Comparison of ENCODE assay signal across 9 cellular contexts in the genomic region with DNA sequence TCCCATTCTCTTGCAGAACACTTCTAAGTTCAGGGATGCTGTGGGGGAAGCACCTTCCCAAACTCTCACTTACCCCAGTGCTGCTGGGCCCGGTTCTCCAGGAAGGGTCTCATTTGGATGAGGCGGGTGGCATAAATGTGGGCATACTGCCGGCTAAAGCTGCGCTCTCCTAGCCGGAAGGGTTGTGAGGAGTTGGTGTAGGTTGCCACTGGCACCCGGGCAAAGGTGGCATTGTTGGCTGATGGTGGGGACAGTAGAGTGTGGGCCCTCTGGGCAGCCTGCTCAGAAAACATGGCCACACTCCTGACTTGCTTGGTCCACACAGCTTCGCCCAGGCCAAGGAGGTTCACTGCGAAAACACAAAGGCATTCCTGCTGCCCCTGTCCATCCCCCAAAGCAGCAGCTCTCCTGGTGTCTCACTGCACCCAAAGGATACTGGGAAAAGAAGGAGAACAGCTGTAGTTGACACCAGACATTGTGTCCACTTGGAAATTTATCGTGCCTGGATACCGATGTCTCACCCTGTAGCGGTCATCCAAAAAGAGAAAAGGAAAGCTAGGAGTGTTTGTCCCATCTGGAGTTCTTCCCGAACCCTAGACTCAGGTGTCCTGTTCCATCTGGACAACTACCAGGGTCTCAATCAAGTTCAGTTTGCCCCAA. TPM values are rescaled to one million over a fixed set of nuclear protein-coding genes. Genes with fewer than 3 reads are reported as not detected.
DNase-seq lines count a peak whose midpoint lies in the region; ATAC-seq, FAIRE-seq and TF ChIP-seq lines count a peak whose summit lies in the region.
"Had no signal": no experiment of that assay in that cellular context is flagged by ENCODE, and none has a peak within 500 bp of the region (broad histone marks: within the 10 kb centered on the region; RNA-seq: fewer than 3 reads in every experiment).

No MANE protein-coding gene starts in this region.

- H4K20me1 ChIP-seq in GM23248 (ENCODE audit: insufficient read depth), result no peaks in the 10 kb centered on the region

- TF ChIP-seq EP300 in A549 (IDR thresholded peaks at IDR 0.05), result no peak

- H3K4me1 ChIP-seq in A549 (peaks cover 16% of the 10 kb centered on the region), GM23248 (ENCODE audit: insufficient read depth) (peaks cover 10% of the 10 kb centered on the region; the same call in 1 of the 2 replicates)

- H3K9me3 ChIP-seq in A549 (no peaks in the 10 kb centered on the region), GM23248 (ENCODE audit: low read depth) (no peaks in the 10 kb centered on the region)

- peaks cover 36% of the 10 kb centered on the region for H3K36me3 Mint-ChIP-seq in activated CD8-positive, alpha-beta T cell treated with anti-CD3 and anti-CD28 coated beads, Interleukin-2, amount 10 ng/mL, durations not matched to agents 7 days and 5 days (ENCODE audit: low read depth)
- H3K36me3 Mint-ChIP-seq in mesothelial cell of epicardium, result peaks cover 24% of the 10 kb centered on the region

- H3K4me3 ChIP-seq in A549 (0 out of 3 replicates have a peak overlapping the region, but pooled peaks have one; percentile 82), GM23248 (peak overlapping the region; percentile 84)

- H3F3A ChIP-seq in GM23248 (ENCODE audit: insufficient read depth), result no peaks in the 10 kb centered on the region

- H3K79me2 ChIP-seq in GM23248 (ENCODE audit: insufficient read depth), result peaks cover 37% of the 10 kb centered on the region

- TF ChIP-seq POLR2A in A549 (IDR thresholded peaks at IDR 0.05; ENCODE audit: low read length), result no peak

- in situ Hi-C loops in GM23248 (cut with MboI), result no loop called here

- no peaks in the 10 kb centered on the region for H3K9me2 ChIP-seq in GM23248 (ENCODE audit: insufficient read depth)

- H2AFZ ChIP-seq in GM23248, result no peak overlapping the region

- H3K4me1 Mint-ChIP-seq in activated CD8-positive, alpha-beta T cell treated with anti-CD3 and anti-CD28 coated beads, Interleukin-2, amount 10 ng/mL, durations not matched to agents 7 days and 5 days (ENCODE audit: low read depth), result peaks cover 37% of the 10 kb centered on the region
- H3K4me1 Mint-ChIP-seq in mesothelial cell of epicardium, result peaks cover 19% of the 10 kb centered on the region

- H3K27ac ChIP-seq in A549 (peak overlapping the region in 1 of 2 experiments; percentile 94; a peak in 1 of 6 replicates), GM23248 (no peak overlapping the region)

- CTCF ChIA-PET in A549 (lab: Yijun Ruan, JAX), result interaction anchor here (1.7 kb wide), 1 partner anchor 74 kb away, joined by 7 read pairs; no protein-coding TSS in a partner anchor
- CTCF ChIA-PET in activated CD8-positive, alpha-beta T cell treated with anti-CD3 and anti-CD28 coated beads, Interleukin-2, amount 10 ng/mL, durations not matched to agents 7 days and 5 days (lab: Charles Lee), result interaction anchor here (1.1 to 1.6 kb wide), 6 partner anchors 9 to 41 kb away, joined by 3 to 6 read pairs (median 5); no protein-coding TSS in a partner anchor

- no peaks in the 10 kb centered on the region for H3K9me3 Mint-ChIP-seq in activated CD8-positive, alpha-beta T cell treated with anti-CD3 and anti-CD28 coated beads, Interleukin-2, amount 10 ng/mL, durations not matched to agents 7 days and 5 days (ENCODE audit: insufficient read depth)
- peaks cover 4% of the 10 kb centered on the region for H3K9me3 Mint-ChIP-seq in mesothelial cell of epicardium

- peak overlapping the region; percentile 80 for H3K4me2 ChIP-seq in A549
- H3K4me2 ChIP-seq in GM23248 (ENCODE audit: unreplicated experiment), result peak overlapping the region; percentile 94

- FAIRE-seq in A549 (lab: Jason Lieb, UNC), result no peak

- peak overlapping the region; percentile 95 for H3K9ac ChIP-seq in GM23248

- peaks cover 4% of the 10 kb centered on the region; the same call in 1 of the 2 replicates for H3K36me3 ChIP-seq in GM23248 (ENCODE audit: low read depth)

- TF ChIP-seq CTCF in A549 (IDR thresholded peaks at IDR 0.05) (no peak), mesothelial cell of epicardium (IDR thresholded peaks at IDR 0.05; ENCODE audit: unreplicated experiment) (no peak)

- H3K27me3 ChIP-seq in GM23248 (replicated peaks; ENCODE audit: insufficient read depth), result no peaks in the 10 kb centered on the region

- no peak for DNase-seq in A549 (ENCODE audit: low read depth in 1 of 2, low spot score in 1 of 2)
- DNase-seq in GM23248, result no peak
- DNase-seq in activated CD8-positive, alpha-beta T cell treated with anti-CD3 and anti-CD28 coated beads, Interleukin-2, amount 10 ng/mL, durations not matched to agents 7 days and 5 days, result no peak
- DNase-seq in mesothelial cell of epicardium (ENCODE audit: low spot score in 2 of 2, unreplicated experiment in 2 of 2), result no peak
- DNase-seq in COLO829 (ENCODE audit: low spot score), result no peak
- DNase-seq in NCI-H524 treated with DMSO at 0.1 percent for 48 hours (lab: John Stamatoyannopoulos, UW), result no peak
- no peak for DNase-seq in left colon
- DNase-seq: SHP77 had no signal

- no peak overlapping the region for H3K27ac Mint-ChIP-seq in activated CD8-positive, alpha-beta T cell treated with anti-CD3 and anti-CD28 coated beads, Interleukin-2, amount 10 ng/mL, durations not matched to agents 7 days and 5 days
- peak overlapping the region; percentile 39 for H3K27ac Mint-ChIP-seq in mesothelial cell of epicardium

- peaks cover 12% of the 10 kb centered on the region for H3K27me3 Mint-ChIP-seq in activated CD8-positive, alpha-beta T cell treated with anti-CD3 and anti-CD28 coated beads, Interleukin-2, amount 10 ng/mL, durations not matched to agents 7 days and 5 days (ENCODE audit: low read depth)
- H3K27me3 Mint-ChIP-seq in mesothelial cell of epicardium (ENCODE audit: low read depth), result no peaks in the 10 kb centered on the region

- no peak for TF ChIP-seq RAD21 in A549 (conservative IDR thresholded peaks at IDR 0.05 in 1 of 2, IDR thresholded peaks at IDR 0.05 in 1 of 2)

- no peak for ATAC-seq in A549
- no peak for ATAC-seq in activated CD8-positive, alpha-beta T cell treated with anti-CD3 and anti-CD28 coated beads, Interleukin-2, amount 10 ng/mL, durations not matched to agents 7 days and 5 days
- no peak for ATAC-seq in GM18907 (IDR thresholded peaks at IDR 0.05; ENCODE audit: unreplicated experiment)
- ATAC-seq in left colon, result no peak

- WGBS in A549 (ENCODE audit: missing lambda C conversion rate), result 95% methylated on average over 12 of the region's 12 CpGs
- 91% methylated on average over 12 of the region's 12 CpGs for WGBS in GM23248 (ENCODE audit: low coverage in 1 of 2, low lambda C conversion rate in 2 of 2, missing lambda C conversion rate in 2 of 2), 2 experiments

- POLR2A ChIA-PET in A549 (lab: Yijun Ruan, JAX), result interaction anchor here (1.7 kb wide), 1 partner anchor 79 kb away, joined by 5 read pairs; a partner anchor contains a TSS
- POLR2A ChIA-PET in activated CD8-positive, alpha-beta T cell treated with anti-CD3 and anti-CD28 coated beads, Interleukin-2, amount 10 ng/mL, durations not matched to agents 7 days and 5 days (lab: Charles Lee), result interaction anchor here (0.6 to 1.8 kb wide), 3 partner anchors 24 to 32 kb away, joined by 3 to 8 read pairs (median 3); no protein-coding TSS in a partner anchor

- H3K4me3 Mint-ChIP-seq in activated CD8-positive, alpha-beta T cell treated with anti-CD3 and anti-CD28 coated beads, Interleukin-2, amount 10 ng/mL, durations not matched to agents 7 days and 5 days, result peak overlapping the region; percentile 73
- H3K4me3 Mint-ChIP-seq in mesothelial cell of epicardium, result peak overlapping the region; percentile 80

- intact Hi-C loops in left colon (cut with DNase I, micrococcal nuclease), result no loop called here

RNA-seq across cellular contexts. Expression of a gene that starts 1.5 kb away (rescaled TPM):
- 126 and 132 TPM in 2 replicates for polyA plus RNA-seq in A549 (2011; rRNA removed)
- polyA plus RNA-seq in A549 (2012; cell fraction: cytosol; rRNA removed), result 266 and 297 TPM in 2 replicates
- 269 and 274 TPM in 2 replicates for polyA plus RNA-seq in A549 (2012; cell fraction: nucleus; rRNA removed)
- 138 TPM in 3 replicates for polyA plus RNA-seq in A549 (2017; fragmentation: RNase III; extraction: RNeasy Plus Mini Kit Qiagen cat#74134 plus additional on column Dnase treatment)
- 62.7 and 104 TPM in 2 replicates for polyA minus RNA-seq in A549 (2011; rRNA and poly(A)+ RNA removed)
- 100 and 107 TPM in 2 replicates for total RNA-seq in GM23248 (2014; rRNA removed; shearing (Covaris generic))
- polyA plus RNA-seq in GM23248 (2016; fragmentation: Nextera tagmentation; extraction: Ambion mirVana), result 164 and 166 TPM in 2 replicates
- 100 to 1,000 TPM; 134 to 135 TPM for total RNA-seq in activated CD8-positive, alpha-beta T cell treated with anti-CD3 and anti-CD28 coated beads, Interleukin-2, amount 10 ng/mL, durations not matched to agents 7 days and 5 days
- 117 to 126 TPM (median 125 TPM) in 3 replicates for total RNA-seq in mesothelial cell of epicardium
- total RNA-seq in left colon, result 10 to 100 TPM; 40.5 to 57.0 TPM

RNA-seq across cellular contexts. Expression of a gene that starts 17.7 kb away (rescaled TPM):
- polyA plus RNA-seq in A549 (2011; rRNA removed) (not detected in 2 replicates), A549 (2017; fragmentation: RNase III; extraction: RNeasy Plus Mini Kit Qiagen cat#74134 plus additional on column Dnase treatment) (not detected in 3 replicates), GM23248 (2016; fragmentation: Nextera tagmentation; extraction: Ambion mirVana) (46.6 and 47.0 TPM in 2 replicates)
- not detected in 2 replicates for polyA plus RNA-seq in A549 (2012; cell fraction: cytosol; rRNA removed)
- polyA plus RNA-seq in A549 (2012; cell fraction: nucleus; rRNA removed), result 0.02 TPM in 1 of 2 replicates, not detected in the other
- polyA minus RNA-seq in A549 (2011; rRNA and poly(A)+ RNA removed), result not detected in 2 replicates
- 53.0 and 63.2 TPM in 2 replicates for total RNA-seq in GM23248 (2014; rRNA removed; shearing (Covaris generic))
- 10 to 100 TPM; 13.0 to 15.7 TPM for total RNA-seq in activated CD8-positive, alpha-beta T cell treated with anti-CD3 and anti-CD28 coated beads, Interleukin-2, amount 10 ng/mL, durations not matched to agents 7 days and 5 days
- total RNA-seq in mesothelial cell of epicardium (94.3 to 96.8 TPM (median 95.2 TPM) in 3 replicates), left colon (10 to 100 TPM; 20.1 to 59.6 TPM)

RNA-seq across cellular contexts. Expression of a gene that starts 19.2 kb away (rescaled TPM):
- polyA plus RNA-seq in A549 (2011; rRNA removed) (not detected in 2 replicates), A549 (2017; fragmentation: RNase III; extraction: RNeasy Plus Mini Kit Qiagen cat#74134 plus additional on column Dnase treatment) (not detected in 3 replicates), GM23248 (2016; fragmentation: Nextera tagmentation; extraction: Ambion mirVana) (1.7 TPM in 1 of 2 replicates, not detected in the other)
- polyA plus RNA-seq in A549 (2012; cell fraction: cytosol; rRNA removed), result not detected in 2 replicates
- 0.22 TPM in 1 of 2 replicates, not detected in the other for polyA plus RNA-seq in A549 (2012; cell fraction: nucleus; rRNA removed)
- polyA minus RNA-seq in A549 (2011; rRNA and poly(A)+ RNA removed), result not detected in 2 replicates
- total RNA-seq in GM23248 (2014; rRNA removed; shearing (Covaris generic)), result not detected in 2 replicates
- total RNA-seq in activated CD8-positive, alpha-beta T cell treated with anti-CD3 and anti-CD28 coated beads, Interleukin-2, amount 10 ng/mL, durations not matched to agents 7 days and 5 days, result not detected
- total RNA-seq in mesothelial cell of epicardium (11.4 to 14.3 TPM (median 12.5 TPM) in 3 replicates), left colon (not detected)

RNA-seq across cellular contexts. Expression of a gene that starts 39.6 kb away (rescaled TPM):
- polyA plus RNA-seq in A549 (2011; rRNA removed) (4.6 and 6.4 TPM in 2 replicates), A549 (2017; fragmentation: RNase III; extraction: RNeasy Plus Mini Kit Qiagen cat#74134 plus additional on column Dnase treatment) (5.5 to 7.3 TPM (median 6.6 TPM) in 3 replicates), GM23248 (2016; fragmentation: Nextera tagmentation; extraction: Ambion mirVana) (10.7 and 12.9 TPM in 2 replicates)
- polyA plus RNA-seq in A549 (2012; cell fraction: cytosol; rRNA removed), result 5.3 and 6.1 TPM in 2 replicates
- 25.0 and 32.7 TPM in 2 replicates for polyA plus RNA-seq in A549 (2012; cell fraction: nucleus; rRNA removed)
- polyA minus RNA-seq in A549 (2011; rRNA and poly(A)+ RNA removed), result 8.1 and 13.8 TPM in 2 replicates
- total RNA-seq in GM23248 (2014; rRNA removed; shearing (Covaris generic)), result 13.9 and 20.3 TPM in 2 replicates
- 10 to 100 TPM; 37.3 to 37.9 TPM for total RNA-seq in activated CD8-positive, alpha-beta T cell treated with anti-CD3 and anti-CD28 coated beads, Interleukin-2, amount 10 ng/mL, durations not matched to agents 7 days and 5 days
- total RNA-seq in mesothelial cell of epicardium (27.1 to 29.8 TPM (median 29.0 TPM) in 3 replicates), left colon (10 to 100 TPM; 20.7 to 22.8 TPM)

RNA-seq across cellular contexts. Expression of a gene that starts 56.5 kb away (rescaled TPM):
- polyA plus RNA-seq in A549 (2011; rRNA removed) (not detected in 2 replicates), A549 (2017; fragmentation: RNase III; extraction: RNeasy Plus Mini Kit Qiagen cat#74134 plus additional on column Dnase treatment) (not detected in 3 replicates), GM23248 (2016; fragmentation: Nextera tagmentation; extraction: Ambion mirVana) (not detected in 2 replicates)
- not detected in 2 replicates for polyA plus RNA-seq in A549 (2012; cell fraction: cytosol; rRNA removed)
- 0.29 and 0.37 TPM in 2 replicates for polyA plus RNA-seq in A549 (2012; cell fraction: nucleus; rRNA removed)
- not detected in 2 replicates for polyA minus RNA-seq in A549 (2011; rRNA and poly(A)+ RNA removed)
- total RNA-seq in GM23248 (2014; rRNA removed; shearing (Covaris generic)), result not detected in 2 replicates
- under 1 TPM; 0.34 to 0.68 TPM for total RNA-seq in activated CD8-positive, alpha-beta T cell treated with anti-CD3 and anti-CD28 coated beads, Interleukin-2, amount 10 ng/mL, durations not matched to agents 7 days and 5 days
- total RNA-seq in mesothelial cell of epicardium (0.99 to 1.7 TPM (median 1.2 TPM) in 3 replicates), left colon (under 1 TPM; 0.58 to 0.64 TPM)

Comparison
In these comparisons a context has a peak if more than half of its experiments do, and no peak if none do; other contexts are left out.
1. RNA of a gene that starts 19.2 kb away (total RNA-seq): 11.4 to 14.3 TPM in mesothelial cell of epicardium; not detected in GM23248, not detected in activated CD8-positive, alpha-beta T cell treated with anti-CD3 and anti-CD28 coated beads, Interleukin-2, amount 10 ng/mL, durations not matched to agents 7 days and 5 days and not detected in left colon; every median in the first group is over 10 times any median in the second.